9 cellular contexts compared by ENCODE assay signal in genomic region chr4:39458161-39458504, GRCh38. TPM values are rescaled to one million over a fixed set of nuclear protein-coding genes. Genes with fewer than 3 reads are reported as not detected.
DNase-seq lines count a peak whose midpoint lies in the region; ATAC-seq, FAIRE-seq and TF ChIP-seq lines count a peak whose summit lies in the region.
"Not testable (repeated sequence)": the region's sequence is repeated elsewhere in the genome, so short reads cannot be mapped to it uniquely, and the experiment has no call there.
"Had no signal": no experiment of that assay in that cellular context is flagged by ENCODE, and none has a peak within 500 bp of the region (broad histone marks: within the 10 kb centered on the region; RNA-seq: fewer than 3 reads in every experiment).

No MANE protein-coding gene starts in this region.

- POLR2A ChIA-PET in CD4-positive, alpha-beta T cell (lab: Charles Lee), result interaction anchor here (1.0 to 5.0 kb wide), 13 partner anchors 10 to 1772 kb away, joined by 3 to 54 read pairs (median 13); partner anchors contain the start of genes RFC1, SMIM14, TLR1 and UBE2K
- POLR2A ChIA-PET in RWPE1 (lab: Yijun Ruan, JAX; ENCODE audit: low non-redundant PET) (interaction anchor here (0.5 to 0.6 kb wide), 2 partner anchors 54 to 254 kb away, joined by 4 to 5 read pairs; no protein-coding TSS in a partner anchor), H1 (lab: Charles Lee; ENCODE audit: partially characterized antibody) (interaction anchor here (0.6 to 6.4 kb wide), 38 partner anchors 8 to 1303 kb away, joined by 3 to 133 read pairs (median 4); partner anchors contain the start of genes N4BP2, RFC1, SMIM14 and UBE2K)

- H2BK120ac ChIP-seq in H1 (replicated peaks; ENCODE audit: low read depth, low read length), result not testable (repeated sequence)

- H3K27ac ChIP-seq in CD4-positive, alpha-beta T cell (ENCODE audit: low read depth, low read length), result peak overlapping the region; percentile 92
- peak overlapping the region; percentile 92 for H3K27ac ChIP-seq in RWPE1
- H3K27ac ChIP-seq in H1 (ENCODE audit: low read depth, low read length), result peak overlapping the region; percentile 94
- H3K27ac ChIP-seq in subcutaneous abdominal adipose tissue (ENCODE audit: low read depth, low read length), result peak overlapping the region; percentile 98

- not testable (repeated sequence) for H3K9me3 Mint-ChIP-seq in CD4-positive, alpha-beta T cell; HFFc6; activated naive CD8-positive, alpha-beta T cell (ENCODE audit: low read depth); nephron progenitor cell

- not testable (repeated sequence) for H3K4me1 ChIP-seq in H1 (replicated peaks in 1 of 4; ENCODE audit: control insufficient read depth in 3 of 4, insufficient read depth in 4 of 4, low read length in 3 of 4)
- peaks cover 5 to 40% (median 37%) of the 10 kb centered on the region in 5 donors for H3K4me1 ChIP-seq in subcutaneous abdominal adipose tissue (ENCODE audit: control insufficient read depth in 5 of 5, insufficient read depth in 5 of 5, low read length in 5 of 5)

- H4K8ac ChIP-seq in H1 (ENCODE audit: extremely low read depth, insufficient read depth, low read length), result peak overlapping the region; percentile 99; the same call in 1 of the 2 replicates

- peaks cover 73% of the 10 kb centered on the region for H3K36me3 Mint-ChIP-seq in CD4-positive, alpha-beta T cell (ENCODE audit: low read depth)
- peaks cover 48% of the 10 kb centered on the region for H3K36me3 Mint-ChIP-seq in HFFc6 (ENCODE audit: low read depth)
- H3K36me3 Mint-ChIP-seq in activated naive CD8-positive, alpha-beta T cell, result peaks cover 29% of the 10 kb centered on the region
- H3K36me3 Mint-ChIP-seq in nephron progenitor cell (ENCODE audit: low read depth), result peaks cover 64% of the 10 kb centered on the region

- not testable (repeated sequence) for H3K27me3 Mint-ChIP-seq in CD4-positive, alpha-beta T cell; HFFc6 (ENCODE audit: insufficient read depth); activated naive CD8-positive, alpha-beta T cell; nephron progenitor cell (ENCODE audit: low read depth, poor library complexity)

- H3K4ac ChIP-seq in H1 (replicated peaks; ENCODE audit: insufficient read length, low read depth, low read length), result peak overlapping the region; percentile 84

- H3K36me3 ChIP-seq in H1 (ENCODE audit: control insufficient read depth in 2 of 4, insufficient read depth in 4 of 4, low read length in 3 of 4) (peaks cover 24 to 62% (median 46%) of the 10 kb centered on the region in 4 experiments), subcutaneous abdominal adipose tissue (ENCODE audit: control insufficient read depth in 5 of 5, insufficient read depth in 5 of 5, low read length in 5 of 5) (peaks cover 38 to 53% (median 47%) of the 10 kb centered on the region in 5 donors)

- not testable (repeated sequence) for H3K27me3 ChIP-seq in CD4-positive, alpha-beta T cell (ENCODE audit: control insufficient read depth, insufficient read depth, low read length); H1 (replicated peaks in 1 of 4; ENCODE audit: control insufficient read depth in 3 of 4, extremely low read depth in 1 of 4, insufficient read depth in 3 of 4, low read length in 3 of 4); subcutaneous abdominal adipose tissue (ENCODE audit: control insufficient read depth in 5 of 5, insufficient read depth in 4 of 5, low read length in 5 of 5)

- peak overlapping the region; percentile 35 for H3K56ac ChIP-seq in H1 (replicated peaks; ENCODE audit: insufficient read length, low read depth, low read length)

- H3K79me1 ChIP-seq in H1 (ENCODE audit: low read depth, low read length), result not testable (repeated sequence)

- TF ChIP-seq CTCF in CD4-positive, alpha-beta T cell (IDR thresholded peaks at IDR 0.05); HFFc6 (IDR thresholded peaks at IDR 0.05); RWPE1 (conservative IDR thresholded peaks at IDR 0.05; ENCODE audit: low read depth); H1 (IDR thresholded peaks at IDR 0.05; ENCODE audit: control extremely low read depth in 1 of 3, insufficient read depth in 1 of 3, low read depth in 1 of 3, low read length in 3 of 3); nephron progenitor cell (IDR thresholded peaks at IDR 0.05): not testable (repeated sequence)

- not testable (repeated sequence) for TF ChIP-seq RAD21 in H1 (IDR thresholded peaks at IDR 0.05 in 1 of 2, conservative IDR thresholded peaks at IDR 0.05 in 1 of 2; ENCODE audit: low read depth in 2 of 2, low read length in 2 of 2)

- H3K9ac ChIP-seq in H1 (replicated peaks in 1 of 4; ENCODE audit: extremely low read depth in 1 of 4, low read depth in 3 of 4, low read length in 3 of 4), result peak overlapping the region; percentile 85 to 99 (median 98)
- peak overlapping the region; percentile 97 to 100 (median 98) for H3K9ac ChIP-seq in subcutaneous abdominal adipose tissue (ENCODE audit: low read length in 5 of 5)

- intact Hi-C loops in CD4-positive, alpha-beta T cell (cut with DNase I, micrococcal nuclease), result loop anchor here (1.0 to 10.0 kb wide), 10 partner anchors 69 to 1773 kb away; partner anchors contain the start of genes RFC1 (in 2 of the 2), SMIM14 (in 2 of the 2), PDS5A (in 1 of the 2) and RELL1 (in 1 of the 2)

- peak overlapping the region; percentile 89; the same call in 1 of the 2 replicates for H2BK5ac ChIP-seq in H1 (ENCODE audit: low read depth, low read length)

- H3K4me3 ChIP-seq in H1 (ENCODE audit: extremely low read depth in 1 of 4, insufficient read depth in 2 of 4, low read depth in 3 of 4, low read length in 4 of 4) (peak overlapping the region; percentile 76 to 95 (median 92)), iPS-18c (ENCODE audit: insufficient read depth, low read depth, low read length) (peak overlapping the region; percentile 93), subcutaneous abdominal adipose tissue (ENCODE audit: low read depth in 1 of 5, low read length in 5 of 5) (peak overlapping the region; percentile 87 to 99 (median 93))

- peak overlapping the region; percentile 100 for H3K27ac Mint-ChIP-seq in CD4-positive, alpha-beta T cell
- peak overlapping the region; percentile 99 for H3K27ac Mint-ChIP-seq in HFFc6
- H3K27ac Mint-ChIP-seq in activated naive CD8-positive, alpha-beta T cell, result peak overlapping the region; percentile 99
- H3K27ac Mint-ChIP-seq in nephron progenitor cell, result peak overlapping the region; percentile 100

- not testable (repeated sequence) for H2AFZ ChIP-seq in H1 (ENCODE audit: low read length)

- H3K14ac ChIP-seq in H1 (ENCODE audit: insufficient read length), result not testable (repeated sequence)

- not testable (repeated sequence) for H3K9me3 ChIP-seq in CD4-positive, alpha-beta T cell (ENCODE audit: control insufficient read depth, low read length); H1 (ENCODE audit: insufficient read depth in 2 of 2, low read depth in 1 of 2, low read length in 1 of 2); iPS-18c (ENCODE audit: control insufficient read depth, insufficient read depth, low read length); subcutaneous abdominal adipose tissue (ENCODE audit: control insufficient read depth in 5 of 5, low read length in 5 of 5)

- peak overlapping the region; percentile 96 for H3K4me3 Mint-ChIP-seq in CD4-positive, alpha-beta T cell
- H3K4me3 Mint-ChIP-seq in HFFc6 (peak overlapping the region; percentile 99), nephron progenitor cell (peak overlapping the region; percentile 98)
- peak overlapping the region; percentile 99 for H3K4me3 Mint-ChIP-seq in activated naive CD8-positive, alpha-beta T cell

- 0 out of 2 replicates have a peak overlapping the region, but pooled peaks have one; percentile 1 for H2AK5ac ChIP-seq in H1 (ENCODE audit: low read depth, low read length)

- H3K23me2 ChIP-seq in H1 (ENCODE audit: low read depth, low read length), result not testable (repeated sequence)

- not testable (repeated sequence) for H4K20me1 ChIP-seq in H1 (replicated peaks in 1 of 2; ENCODE audit: control insufficient read depth in 1 of 2, insufficient read depth in 2 of 2, low read length in 2 of 2)

- peak overlapping the region; percentile 49; the same call in 1 of the 2 replicates for H3K18ac ChIP-seq in H1 (ENCODE audit: extremely low read depth, low read length)

- H2BK20ac ChIP-seq in H1 (ENCODE audit: low read length), result not testable (repeated sequence)

- not testable (repeated sequence) for DNase-seq in CD4-positive, alpha-beta T cell; HFFc6; RWPE1 (ENCODE audit: low spot score); H1 (ENCODE audit: low read depth in 1 of 2, low spot score in 2 of 2); nephron progenitor cell

- peaks cover 54% of the 10 kb centered on the region for H3K4me1 Mint-ChIP-seq in CD4-positive, alpha-beta T cell (ENCODE audit: low read depth)
- H3K4me1 Mint-ChIP-seq in HFFc6 (ENCODE audit: low read depth) (peaks cover 41% of the 10 kb centered on the region), nephron progenitor cell (peaks cover 34% of the 10 kb centered on the region)
- peaks cover 49% of the 10 kb centered on the region for H3K4me1 Mint-ChIP-seq in activated naive CD8-positive, alpha-beta T cell (ENCODE audit: low read depth)

- not testable (repeated sequence) for H3K23ac ChIP-seq in H1 (ENCODE audit: insufficient read length)

- CTCF ChIA-PET in CD4-positive, alpha-beta T cell (lab: Charles Lee), result interaction anchor here (1.0 to 4.2 kb wide), 3 partner anchors 10 to 520 kb away, joined by 3 to 27 read pairs (median 3); no protein-coding TSS in a partner anchor
- CTCF ChIA-PET in RWPE1 (lab: Yijun Ruan, JAX), result not testable (repeated sequence)
- CTCF ChIA-PET in H1 (lab: Charles Lee; ENCODE audit: partially characterized antibody), result interaction anchor here (0.9 to 3.9 kb wide), 2 partner anchors 8 to 11 kb away, joined by 3 to 18 read pairs; no protein-coding TSS in a partner anchor

- H3K79me2 ChIP-seq in H1 (ENCODE audit: control insufficient read depth in 1 of 2, insufficient read depth in 2 of 2, low read length in 2 of 2), result peaks cover 0 to 45% of the 10 kb centered on the region in 2 experiments; a peak in 3 of 4 replicates

- H4K5ac ChIP-seq in H1 (ENCODE audit: insufficient read length, low read depth, low read length), result peak overlapping the region; percentile 56

- TF ChIP-seq POLR2A in H1 (IDR thresholded peaks at IDR 0.05; ENCODE audit: control extremely low read depth in 1 of 2, low read depth in 2 of 2, low read length in 2 of 2), result not testable (repeated sequence)

- H3K4me2 ChIP-seq in H1 (ENCODE audit: insufficient read depth in 1 of 2, low read depth in 2 of 2, low read length in 2 of 2), result peak overlapping the region; percentile 77 to 87

- FAIRE-seq in H1 (lab: Jason Lieb, UNC), result not testable (repeated sequence)

- peak overlapping the region; percentile 67 for H4K91ac ChIP-seq in H1 (replicated peaks; ENCODE audit: insufficient read length, low read length)

- not testable (repeated sequence) for TF ChIP-seq EP300 in H1 (IDR thresholded peaks at IDR 0.05; ENCODE audit: borderline replicate concordance in 1 of 2, low read depth in 2 of 2, low read length in 2 of 2)

- peak; percentile 3 for ATAC-seq in CD4-positive, alpha-beta T cell (ENCODE audit: poor library complexity)

- H2BK15ac ChIP-seq in H1 (ENCODE audit: low read length), result not testable (repeated sequence)

- not testable (repeated sequence) for H2BK12ac ChIP-seq in H1 (ENCODE audit: low read depth, low read length)

- WGBS in H1 (ENCODE audit: extremely low coverage in 1 of 2, insufficient coverage in 1 of 2, insufficient read length in 1 of 2, insufficient replicate concordance in 2 of 2, low coverage in 1 of 2, low lambda C conversion rate in 2 of 2, missing lambda C conversion rate in 1 of 2), 2 experiments, result 1% methylated on average over 13 of the region's 13 CpGs; no CpG with 5 or more reads in 1 of the 2 experiments

RNA-seq across cellular contexts. Expression of gene RPL9, which starts 0.6 kb away (rescaled TPM):
- 1,000 to 10,000 TPM; 2,639 to 2,826 TPM for total RNA-seq in CD4-positive, alpha-beta T cell
- 1,000 to 10,000 TPM; 1,332 to 1,543 (median 1,424) TPM for total RNA-seq in HFFc6 (2021; fragmentation: NEBNext Ultra II Directional; extraction: Animal tissue kit (Norgen Biotek cat#: 25700))
- total RNA-seq in H1 (2021; fragmentation: NEBNext Ultra II Directional; extraction: Animal tissue kit (Norgen Biotek cat#: 25700)), result 1,161 and 1,163 TPM in 2 replicates
- polyA plus RNA-seq in H1 (2011; rRNA removed), result 427 and 1,184 TPM in 2 replicates
- 1,821 TPM for polyA plus RNA-seq in H1 (2011; cell fraction: cytosol; rRNA removed)
- 333 TPM for polyA plus RNA-seq in H1 (2011; cell fraction: nucleus; rRNA removed)
- polyA plus RNA-seq in H1 (2012, experiment 1 of 2), result 826 to 1,542 TPM (median 1,147 TPM) in 4 replicates
- polyA plus RNA-seq in H1 (2012, experiment 2 of 2), result 3,492 TPM
- polyA plus RNA-seq in H1 (2013, experiment 1 of 2), result 2,151 TPM
- 2,199 TPM for polyA plus RNA-seq in H1 (2013, experiment 2 of 2)
- polyA minus RNA-seq in H1 (2011; rRNA and poly(A)+ RNA removed), result 111 and 181 TPM in 2 replicates
- polyA minus RNA-seq in H1 (2011; cell fraction: cytosol; rRNA and poly(A)+ RNA removed), result 653 TPM
- 338 TPM for polyA minus RNA-seq in H1 (2011; cell fraction: nucleus; rRNA and poly(A)+ RNA removed)

RNA-seq across cellular contexts. Expression of gene LIAS, which starts 0.7 kb away (rescaled TPM):
- total RNA-seq in CD4-positive, alpha-beta T cell, result 10 to 100 TPM; 10.0 to 10.1 TPM
- 1 to 10 TPM; 6.9 to 9.4 (median 8.1) TPM for total RNA-seq in HFFc6 (2021; fragmentation: NEBNext Ultra II Directional; extraction: Animal tissue kit (Norgen Biotek cat#: 25700))
- 19.8 and 24.9 TPM in 2 replicates for total RNA-seq in H1 (2021; fragmentation: NEBNext Ultra II Directional; extraction: Animal tissue kit (Norgen Biotek cat#: 25700))
- polyA plus RNA-seq in H1 (2011; rRNA removed), result 7.5 and 10.5 TPM in 2 replicates
- polyA plus RNA-seq in H1 (2011; cell fraction: cytosol; rRNA removed), result 14.7 TPM
- polyA plus RNA-seq in H1 (2011; cell fraction: nucleus; rRNA removed), result 5.3 TPM
- 11.9 to 23.5 TPM (median 14.2 TPM) in 4 replicates for polyA plus RNA-seq in H1 (2012, experiment 1 of 2)
- 4.9 TPM for polyA plus RNA-seq in H1 (2012, experiment 2 of 2)
- polyA plus RNA-seq in H1 (2013, experiment 1 of 2), result 20.8 TPM
- 18.8 TPM for polyA plus RNA-seq in H1 (2013, experiment 2 of 2)
- 10.2 and 13.3 TPM in 2 replicates for polyA minus RNA-seq in H1 (2011; rRNA and poly(A)+ RNA removed)
- 15.6 TPM for polyA minus RNA-seq in H1 (2011; cell fraction: cytosol; rRNA and poly(A)+ RNA removed)
- polyA minus RNA-seq in H1 (2011; cell fraction: nucleus; rRNA and poly(A)+ RNA removed), result 18.3 TPM

RNA-seq across cellular contexts. Expression of gene KLB, which starts 51.4 kb away (rescaled TPM):
- total RNA-seq in CD4-positive, alpha-beta T cell, result not detected
- total RNA-seq in HFFc6 (2021; fragmentation: NEBNext Ultra II Directional; extraction: Animal tissue kit (Norgen Biotek cat#: 25700)), result not detected
- total RNA-seq in H1 (2021; fragmentation: NEBNext Ultra II Directional; extraction: Animal tissue kit (Norgen Biotek cat#: 25700)), result not detected in 2 replicates
- 0.03 TPM in 2 replicates for polyA plus RNA-seq in H1 (2011; rRNA removed)
- polyA plus RNA-seq in H1 (2011; cell fraction: cytosol; rRNA removed), result 0.03 TPM
- polyA plus RNA-seq in H1 (2011; cell fraction: nucleus; rRNA removed), result 0.06 TPM
- 0.09 to 0.18 TPM (median 0.11 TPM) in 4 replicates for polyA plus RNA-seq in H1 (2012, experiment 1 of 2)
- 0.03 TPM for polyA plus RNA-seq in H1 (2012, experiment 2 of 2)
- 0.02 TPM for polyA plus RNA-seq in H1 (2013, experiment 1 of 2)
- 0.02 TPM for polyA plus RNA-seq in H1 (2013, experiment 2 of 2)
- polyA minus RNA-seq in H1 (2011; rRNA and poly(A)+ RNA removed), result 0.07 and 0.13 TPM in 2 replicates
- polyA minus RNA-seq in H1 (2011; cell fraction: cytosol; rRNA and poly(A)+ RNA removed), result not detected
- polyA minus RNA-seq in H1 (2011; cell fraction: nucleus; rRNA and poly(A)+ RNA removed), result not detected
- total RNA-seq: mucosa of gallbladder had no signal
